Comparison of ENCODE assay signal across 8 cellular contexts in genomic region chr10:97648557-97649404, GRCh38. TPM values are rescaled to one million over a fixed set of nuclear protein-coding genes. Genes with fewer than 3 reads are reported as not detected.
A peak's percentile ranks its signal among the peaks of the same experiment; 100 is the strongest.
DNase-seq lines count a peak whose midpoint lies in the region; ATAC-seq and TF ChIP-seq lines count a peak whose summit lies in the region.

No MANE protein-coding gene starts in this region.

- CTCF ChIA-PET in HEK293 (lab: Yijun Ruan, JAX) = interaction anchor here (0.6 to 1.1 kb wide), 3 partner anchors 15 to 185 kb away, joined by 3 to 4 read pairs (median 3); no protein-coding TSS in a partner anchor

- DNase-seq in NCI-H2196 treated with DMSO at 0.1 percent for 48 hours (lab: John Stamatoyannopoulos, UW; ENCODE audit: unreplicated experiment) (peak; percentile 16), left ventricle myocardium superior (no peak), RPMI8226 (no peak)
- DNase-seq in activated naive CD8-positive, alpha-beta T cell treated with anti-CD3 and anti-CD28 coated beads, Interleukin-2, amount 10 ng/mL, durations not matched to agents 7 days and 5 days = no peak
- DNase-seq in stimulated activated CD4-positive, alpha-beta T cell treated with anti-CD3 and anti-CD28 coated beads, Interleukin-15, amount 100 ng/mL, for 48 hours (ENCODE audit: low read depth in 2 of 2) = peak; percentile 34 to 35

- H3K4me1 ChIP-seq in HEK293 (ENCODE audit: control insufficient read depth, insufficient read depth, low read length) = no peaks in the 10 kb centered on the region; the same call in 1 of the 2 replicates

- peaks cover 17% of the 10 kb centered on the region for H3K36me3 Mint-ChIP-seq in activated naive CD8-positive, alpha-beta T cell treated with anti-CD3 and anti-CD28 coated beads, Interleukin-2, amount 10 ng/mL, durations not matched to agents 7 days and 5 days

- H3K36me3 ChIP-seq in HEK293 (ENCODE audit: control insufficient read depth in 2 of 2, insufficient read depth in 1 of 2, low read length in 2 of 2) = peaks cover 14 to 57% of the 10 kb centered on the region in 2 experiments

- peaks cover 14% of the 10 kb centered on the region for H3K4me1 Mint-ChIP-seq in activated naive CD8-positive, alpha-beta T cell treated with anti-CD3 and anti-CD28 coated beads, Interleukin-2, amount 10 ng/mL, durations not matched to agents 7 days and 5 days

- H3K4me3 ChIP-seq in HEK293 (ENCODE audit: low read depth, low read length) = no peak overlapping the region

- TF ChIP-seq CTCF in HEK293 (tag by site-specific recombination; IDR thresholded peaks at IDR 0.05) = no peak

- H3K9me3 Mint-ChIP-seq in activated naive CD8-positive, alpha-beta T cell treated with anti-CD3 and anti-CD28 coated beads, Interleukin-2, amount 10 ng/mL, durations not matched to agents 7 days and 5 days = no peaks in the 10 kb centered on the region

- peak overlapping the region; percentile 1 for H3K4me3 Mint-ChIP-seq in activated naive CD8-positive, alpha-beta T cell treated with anti-CD3 and anti-CD28 coated beads, Interleukin-2, amount 10 ng/mL, durations not matched to agents 7 days and 5 days

- H3K27ac ChIP-seq in HEK293 (ENCODE audit: extremely low read depth, low read depth, low read length) = no peak overlapping the region

- intact Hi-C loops in left ventricle myocardium superior (cut with micrococcal nuclease) = no loop called here

- H3K27me3 Mint-ChIP-seq in activated naive CD8-positive, alpha-beta T cell treated with anti-CD3 and anti-CD28 coated beads, Interleukin-2, amount 10 ng/mL, durations not matched to agents 7 days and 5 days = no peaks in the 10 kb centered on the region

- H3K27ac Mint-ChIP-seq in activated naive CD8-positive, alpha-beta T cell treated with anti-CD3 and anti-CD28 coated beads, Interleukin-2, amount 10 ng/mL, durations not matched to agents 7 days and 5 days = peak overlapping the region; percentile 50

- POLR2A ChIA-PET in HEK293 (lab: Yijun Ruan, JAX) = interaction anchor here (0.7 kb wide), 1 partner anchor 7 kb away, joined by 4 read pairs; no protein-coding TSS in a partner anchor
- POLR2A ChIA-PET in activated naive CD8-positive, alpha-beta T cell treated with anti-CD3 and anti-CD28 coated beads, Interleukin-2, amount 10 ng/mL, durations not matched to agents 7 days and 5 days (lab: Charles Lee) = interaction anchor here (1.1 to 1.6 kb wide), 4 partner anchors 9 to 38 kb away, joined by 3 to 9 read pairs (median 4); partner anchors contain the start of genes AVPI1 and PI4K2A

- H3K9me3 ChIP-seq in HEK293 (ENCODE audit: control insufficient read depth, insufficient read depth, low read depth, low read length) = no peaks in the 10 kb centered on the region

- ATAC-seq in GM18498 (IDR thresholded peaks at IDR 0.05; ENCODE audit: unreplicated experiment) = peak; percentile 96
- ATAC-seq in activated naive CD8-positive, alpha-beta T cell treated with anti-CD3 and anti-CD28 coated beads, Interleukin-2, amount 10 ng/mL, durations not matched to agents 7 days and 5 days (ENCODE audit: low read depth) = peak; percentile 96
- peak; percentile 82 for ATAC-seq in left ventricle myocardium superior
- no peak for ATAC-seq in HG02840 (IDR thresholded peaks at IDR 0.05; ENCODE audit: low FRiP score, unreplicated experiment)

TF ChIP-seq in HEK293, 187 proteins besides CTCF, POLR2A, EP300 and RAD21 (continues in another document):
- TF ChIP-seq, protein P1, sequence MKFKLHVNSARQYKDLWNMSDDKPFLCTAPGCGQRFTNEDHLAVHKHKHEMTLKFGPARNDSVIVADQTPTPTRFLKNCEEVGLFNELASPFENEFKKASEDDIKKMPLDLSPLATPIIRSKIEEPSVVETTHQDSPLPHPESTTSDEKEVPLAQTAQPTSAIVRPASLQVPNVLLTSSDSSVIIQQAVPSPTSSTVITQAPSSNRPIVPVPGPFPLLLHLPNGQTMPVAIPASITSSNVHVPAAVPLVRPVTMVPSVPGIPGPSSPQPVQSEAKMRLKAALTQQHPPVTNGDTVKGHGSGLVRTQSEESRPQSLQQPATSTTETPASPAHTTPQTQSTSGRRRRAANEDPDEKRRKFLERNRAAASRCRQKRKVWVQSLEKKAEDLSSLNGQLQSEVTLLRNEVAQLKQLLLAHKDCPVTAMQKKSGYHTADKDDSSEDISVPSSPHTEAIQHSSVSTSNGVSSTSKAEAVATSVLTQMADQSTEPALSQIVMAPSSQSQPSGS (tag by site-specific recombination; IDR thresholded peaks at IDR 0.05; ENCODE audit: low read depth) = no peak
- 0 out of 2 replicates have a peak, but pooled peaks have one; percentile 30 for TF ChIP-seq PATZ1 (tag by site-specific recombination; IDR thresholded peaks at IDR 0.05)
- no peak for TF ChIP-seq ZNF174 (tag by site-specific recombination; IDR thresholded peaks at IDR 0.05)
- no peak for TF ChIP-seq ZNF26 (tag by site-specific recombination; IDR thresholded peaks at IDR 0.05)
- TF ChIP-seq ZNF394 (tag by site-specific recombination; IDR thresholded peaks at IDR 0.05; ENCODE audit: borderline replicate concordance) = no peak
- no peak for TF ChIP-seq YY2 (tag by site-specific recombination; IDR thresholded peaks at IDR 0.05)
- TF ChIP-seq ZNF629 (tag by site-specific recombination; IDR thresholded peaks at IDR 0.05) = peak; percentile 67
- TF ChIP-seq INSM2 (tag by site-specific recombination; IDR thresholded peaks at IDR 0.05) = no peak
- no peak for TF ChIP-seq ZNF776 (tag by site-specific recombination; IDR thresholded peaks at IDR 0.05; ENCODE audit: borderline replicate concordance)
- no peak for TF ChIP-seq HOXA7 (CRISPR knock-in tag; IDR thresholded peaks at IDR 0.05; ENCODE audit: borderline replicate concordance)
- TF ChIP-seq ZNF768 (tag by site-specific recombination; IDR thresholded peaks at IDR 0.05) = no peak
- no peak for TF ChIP-seq ZNF510 (tag by site-specific recombination; IDR thresholded peaks at IDR 0.05; ENCODE audit: insufficient replicate concordance)
- peak; percentile 43; the same call in 1 of the 2 replicates for TF ChIP-seq ZNF24 (tag by site-specific recombination; IDR thresholded peaks at IDR 0.05)
- TF ChIP-seq ZNF785 (tag by site-specific recombination; IDR thresholded peaks at IDR 0.05) = no peak
- TF ChIP-seq KLF10 (tag by site-specific recombination; IDR thresholded peaks at IDR 0.05) = 0 out of 2 replicates have a peak, but pooled peaks have one; percentile 39

RNA-seq across cellular contexts. Expression of gene PI4K2A, which starts 8.3 kb away (rescaled TPM):
- 10 to 100 TPM in 1 of 2 experiments, 1 to 10 TPM in 1; 9.3 to 10.9 TPM for total RNA-seq in activated naive CD8-positive, alpha-beta T cell treated with anti-CD3 and anti-CD28 coated beads, Interleukin-2, amount 10 ng/mL, durations not matched to agents 7 days and 5 days
- 10.2 TPM for total RNA-seq in left ventricle myocardium superior

RNA-seq across cellular contexts. Expression of gene MORN4, which starts 15.5 kb away (rescaled TPM):
- 1 to 10 TPM; 1.7 to 2.2 TPM for total RNA-seq in activated naive CD8-positive, alpha-beta T cell treated with anti-CD3 and anti-CD28 coated beads, Interleukin-2, amount 10 ng/mL, durations not matched to agents 7 days and 5 days
- 8.7 TPM for total RNA-seq in left ventricle myocardium superior

RNA-seq across cellular contexts. Expression of gene AVPI1, which starts 38.3 kb away (rescaled TPM):
- total RNA-seq in activated naive CD8-positive, alpha-beta T cell treated with anti-CD3 and anti-CD28 coated beads, Interleukin-2, amount 10 ng/mL, durations not matched to agents 7 days and 5 days = 1 to 10 TPM; 2.4 to 2.9 TPM
- total RNA-seq in left ventricle myocardium superior = 8.9 TPM

RNA-seq across cellular contexts. Expression of gene C10orf62, which starts 59.3 kb away (rescaled TPM):
- not detected for total RNA-seq in activated naive CD8-positive, alpha-beta T cell treated with anti-CD3 and anti-CD28 coated beads, Interleukin-2, amount 10 ng/mL, durations not matched to agents 7 days and 5 days
- total RNA-seq in left ventricle myocardium superior = 0.35 TPM

Comparison
In these comparisons a context has a peak if more than half of its experiments do, and no peak if none do; other contexts are left out.
1. DNase-seq: peak in NCI-H2196 treated with DMSO at 0.1 percent for 48 hours (single experiment) and stimulated activated CD4-positive, alpha-beta T cell treated with anti-CD3 and anti-CD28 coated beads, Interleukin-15, amount 100 ng/mL, for 48 hours (2 of 2); none in activated naive CD8-positive, alpha-beta T cell treated with anti-CD3 and anti-CD28 coated beads, Interleukin-2, amount 10 ng/mL, durations not matched to agents 7 days and 5 days (single experiment), left ventricle myocardium superior (single experiment) and RPMI8226 (single experiment).